ENCODE assay signal across 8 cellular contexts in genomic region chr11:45354976-45355705, GRCh38.
DNase-seq lines count a peak whose midpoint lies in the region; ATAC-seq lines count a peak whose summit lies in the region.

No MANE protein-coding gene starts in this region.

- peaks cover 12% of the 10 kb centered on the region for H3K4me1 ChIP-seq in ES-I3 (ENCODE audit: insufficient read depth, low read length)

- H3K36me3 Mint-ChIP-seq in activated CD4-positive, alpha-beta T cell treated with anti-CD3 and anti-CD28 coated beads, Interleukin-2, amount 10 ng/mL, durations not matched to agents 24 days and 14 days (ENCODE audit: low read depth) = peaks cover 4% of the 10 kb centered on the region

- peaks cover 13% of the 10 kb centered on the region for H3K4me1 Mint-ChIP-seq in activated CD4-positive, alpha-beta T cell treated with anti-CD3 and anti-CD28 coated beads, Interleukin-2, amount 10 ng/mL, durations not matched to agents 24 days and 14 days

- H3K27me3 Mint-ChIP-seq in activated CD4-positive, alpha-beta T cell treated with anti-CD3 and anti-CD28 coated beads, Interleukin-2, amount 10 ng/mL, durations not matched to agents 24 days and 14 days = peaks cover 36% of the 10 kb centered on the region

- H3K9ac ChIP-seq in ES-I3 (ENCODE audit: low read depth, low read length) = peak overlapping the region; percentile 80

- H3K9me3 ChIP-seq in ES-I3 (ENCODE audit: control insufficient read depth, insufficient read depth, low read length) = no peaks in the 10 kb centered on the region

- DNase-seq in NCI-H187 treated with DMSO at 0.1 percent for 48 hours (lab: John Stamatoyannopoulos, UW) = peak; percentile 70
- DNase-seq in activated CD4-positive, alpha-beta T cell treated with anti-CD3 and anti-CD28 coated beads, Interleukin-2, amount 10 ng/mL, durations not matched to agents 24 days and 14 days = peak; percentile 96
- DNase-seq in dedifferentiated amniotic fluid mesenchymal stem cell (ENCODE audit: extremely low spot score) = peak; percentile 41
- DNase-seq in left lobe of liver (ENCODE audit: low spot score) = peak; percentile 70
- DNase-seq in stimulated activated CD4-positive, alpha-beta T cell treated with anti-CD3 and anti-CD28 coated beads, Interleukin-2, amount 100 ng/mL, for 24 hours = peak; percentile 89
- DNase-seq in NCI-H226 = no peak

- ATAC-seq in HG02588 (IDR thresholded peaks at IDR 0.05; ENCODE audit: unreplicated experiment) (peak; percentile 90), left lobe of liver (peak; percentile 70)

- H3K36me3 ChIP-seq in ES-I3 (ENCODE audit: insufficient read depth, low read length) = no peaks in the 10 kb centered on the region

- H3K27ac Mint-ChIP-seq in activated CD4-positive, alpha-beta T cell treated with anti-CD3 and anti-CD28 coated beads, Interleukin-2, amount 10 ng/mL, durations not matched to agents 24 days and 14 days = peak overlapping the region; percentile 77

- H3K4me3 Mint-ChIP-seq in activated CD4-positive, alpha-beta T cell treated with anti-CD3 and anti-CD28 coated beads, Interleukin-2, amount 10 ng/mL, durations not matched to agents 24 days and 14 days = peak overlapping the region; percentile 80

- H3K9me3 Mint-ChIP-seq in activated CD4-positive, alpha-beta T cell treated with anti-CD3 and anti-CD28 coated beads, Interleukin-2, amount 10 ng/mL, durations not matched to agents 24 days and 14 days = peaks cover 23% of the 10 kb centered on the region

- intact Hi-C loops in activated CD4-positive, alpha-beta T cell treated with anti-CD3 and anti-CD28 coated beads, Interleukin-2, amount 10 ng/mL, durations not matched to agents 24 days and 14 days (cut with micrococcal nuclease) = loop anchor here (1.0 kb wide), 1 partner anchor 15 kb away; no protein-coding TSS in a partner anchor
